Comparison of ENCODE assay signal across 8 cellular contexts in the genomic region with DNA sequence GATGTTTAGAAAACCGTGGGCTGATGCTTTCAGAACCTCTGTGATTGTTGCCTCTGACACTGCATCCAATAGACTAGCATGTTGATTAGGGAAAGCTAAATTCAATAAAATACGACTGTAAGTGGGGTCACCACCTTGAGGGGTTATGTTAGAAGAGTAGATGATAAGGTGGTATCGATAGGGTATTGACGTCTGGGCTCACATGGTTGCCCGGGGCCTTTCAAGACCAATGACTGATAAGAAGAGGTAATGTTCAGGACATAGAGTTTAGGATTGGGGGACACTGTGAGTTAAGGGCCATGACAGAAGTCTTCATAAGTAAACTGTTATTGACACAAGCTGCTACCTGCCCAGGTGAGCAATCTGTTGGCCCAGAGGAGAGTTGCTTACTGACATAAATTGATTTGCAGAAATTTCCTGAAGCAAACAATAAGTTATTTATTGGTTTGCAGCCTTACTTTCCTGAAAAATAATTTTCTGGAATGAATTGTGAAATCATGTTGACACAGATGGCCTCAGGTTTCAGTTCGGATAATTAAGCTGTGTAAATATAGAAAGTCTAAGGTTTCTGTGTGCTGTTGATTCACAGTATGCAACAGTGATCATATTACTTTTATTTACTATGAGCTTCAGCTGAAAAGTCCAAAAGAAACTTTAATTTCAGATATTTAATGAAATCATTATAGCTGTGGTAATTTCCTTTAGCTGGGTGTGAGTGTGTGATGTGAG.
DNase-seq lines count a peak whose midpoint lies in the region; ATAC-seq and TF ChIP-seq lines count a peak whose summit lies in the region.
"Not testable (repeated sequence)": the region's sequence is repeated elsewhere in the genome, so short reads cannot be mapped to it uniquely, and the experiment has no call there.

No MANE protein-coding gene starts in this region.

- TF ChIP-seq CTCF in CD8-positive, alpha-beta T cell (IDR thresholded peaks at IDR 0.05); IMR-90 (conservative IDR thresholded peaks at IDR 0.05; ENCODE audit: low read depth, low read length); left ventricle myocardium inferior (IDR thresholded peaks at IDR 0.05; ENCODE audit: borderline replicate concordance); nephron (IDR thresholded peaks at IDR 0.05; ENCODE audit: unreplicated experiment in 3 of 3): not testable (repeated sequence)

- not testable (repeated sequence) for H3K27me3 Mint-ChIP-seq in CD8-positive, alpha-beta T cell (ENCODE audit: low read depth); activated CD4-positive, alpha-beta T cell treated with anti-CD3 and anti-CD28 coated beads, Interleukin-2, amount 10 ng/mL, durations not matched to agents 7 days and 5 days; central memory CD8-positive, alpha-beta T cell; nephron (ENCODE audit: low read depth); stimulated activated naive CD8-positive, alpha-beta T cell treated with anti-CD3 and anti-CD28 coated beads, Interleukin-15, amount 100 ng/mL, for 72 hours

- not testable (repeated sequence) for TF ChIP-seq POLR2A in IMR-90 (IDR thresholded peaks at IDR 0.05; ENCODE audit: low read depth, low read length)

- H3K4me2 ChIP-seq in IMR-90 (ENCODE audit: low read depth, low read length), result not testable (repeated sequence)

- H3K9me1 ChIP-seq in IMR-90 (ENCODE audit: insufficient read depth, low read length), result not testable (repeated sequence)

- ATAC-seq in CD8-positive, alpha-beta T cell; IMR-90 (ENCODE audit: low read depth); central memory CD8-positive, alpha-beta T cell (replicated peaks; ENCODE audit: extremely low read depth, poor library complexity, severe bottlenecking); stimulated activated naive CD8-positive, alpha-beta T cell treated with anti-CD3 and anti-CD28 coated beads, Interleukin-15, amount 100 ng/mL, for 72 hours: not testable (repeated sequence)

- not testable (repeated sequence) for H2AK5ac ChIP-seq in IMR-90 (ENCODE audit: low read depth, low read length)

- not testable (repeated sequence) for H3K9me3 Mint-ChIP-seq in CD8-positive, alpha-beta T cell; activated CD4-positive, alpha-beta T cell treated with anti-CD3 and anti-CD28 coated beads, Interleukin-2, amount 10 ng/mL, durations not matched to agents 7 days and 5 days; central memory CD8-positive, alpha-beta T cell; nephron; stimulated activated naive CD8-positive, alpha-beta T cell treated with anti-CD3 and anti-CD28 coated beads, Interleukin-15, amount 100 ng/mL, for 72 hours

- not testable (repeated sequence) for H3K4me1 Mint-ChIP-seq in CD8-positive, alpha-beta T cell (ENCODE audit: low read depth); central memory CD8-positive, alpha-beta T cell; nephron
- H3K4me1 Mint-ChIP-seq in activated CD4-positive, alpha-beta T cell treated with anti-CD3 and anti-CD28 coated beads, Interleukin-2, amount 10 ng/mL, durations not matched to agents 7 days and 5 days, result peaks cover 16% of the 10 kb centered on the region
- peaks cover 17% of the 10 kb centered on the region for H3K4me1 Mint-ChIP-seq in stimulated activated naive CD8-positive, alpha-beta T cell treated with anti-CD3 and anti-CD28 coated beads, Interleukin-15, amount 100 ng/mL, for 72 hours

- H3K36me3 Mint-ChIP-seq in CD8-positive, alpha-beta T cell; activated CD4-positive, alpha-beta T cell treated with anti-CD3 and anti-CD28 coated beads, Interleukin-2, amount 10 ng/mL, durations not matched to agents 7 days and 5 days (ENCODE audit: low read depth); central memory CD8-positive, alpha-beta T cell (ENCODE audit: insufficient read depth); nephron (ENCODE audit: low read depth): not testable (repeated sequence)

- H3K18ac ChIP-seq in IMR-90 (ENCODE audit: low read depth, low read length), result not testable (repeated sequence)

- CTCF ChIA-PET in CD8-positive, alpha-beta T cell (lab: Charles Lee); IMR-90 (lab: Yijun Ruan, JAX); activated CD4-positive, alpha-beta T cell treated with anti-CD3 and anti-CD28 coated beads, Interleukin-2, amount 10 ng/mL, durations not matched to agents 7 days and 5 days (lab: Charles Lee): not testable (repeated sequence)

- H3K27ac Mint-ChIP-seq in CD8-positive, alpha-beta T cell, result peak overlapping the region; percentile 42
- peak overlapping the region; percentile 90 for H3K27ac Mint-ChIP-seq in activated CD4-positive, alpha-beta T cell treated with anti-CD3 and anti-CD28 coated beads, Interleukin-2, amount 10 ng/mL, durations not matched to agents 7 days and 5 days
- peak overlapping the region; percentile 87 for H3K27ac Mint-ChIP-seq in central memory CD8-positive, alpha-beta T cell (ENCODE audit: low read depth)
- H3K27ac Mint-ChIP-seq in nephron, result peak overlapping the region; percentile 87 to 95 (median 88)
- not testable (repeated sequence) for H3K27ac Mint-ChIP-seq in stimulated activated naive CD8-positive, alpha-beta T cell treated with anti-CD3 and anti-CD28 coated beads, Interleukin-15, amount 100 ng/mL, for 72 hours

- not testable (repeated sequence) for H4K91ac ChIP-seq in IMR-90 (ENCODE audit: insufficient read depth, low read depth, low read length)

- not testable (repeated sequence) for H3K9ac ChIP-seq in IMR-90 (ENCODE audit: low read depth, low read length)

- peak overlapping the region; percentile 82 for H3K4me3 Mint-ChIP-seq in CD8-positive, alpha-beta T cell
- H3K4me3 Mint-ChIP-seq in activated CD4-positive, alpha-beta T cell treated with anti-CD3 and anti-CD28 coated beads, Interleukin-2, amount 10 ng/mL, durations not matched to agents 7 days and 5 days, result peak overlapping the region; percentile 80
- H3K4me3 Mint-ChIP-seq in central memory CD8-positive, alpha-beta T cell, result peak overlapping the region; percentile 77
- H3K4me3 Mint-ChIP-seq in nephron, result peak overlapping the region; percentile 85 to 92 (median 91)
- peak overlapping the region; percentile 91 to 94 for H3K4me3 Mint-ChIP-seq in stimulated activated naive CD8-positive, alpha-beta T cell treated with anti-CD3 and anti-CD28 coated beads, Interleukin-15, amount 100 ng/mL, for 72 hours

- intact Hi-C loops in CD8-positive, alpha-beta T cell (cut with DNase I, micrococcal nuclease), result loop anchor here (10.0 kb wide), 2 partner anchors 947 to 1377 kb away; partner anchors contain the start of gene ZSCAN31 (in 1 of the 2)
- intact Hi-C loops in IMR-90 (cut with micrococcal nuclease); left ventricle myocardium inferior (cut with micrococcal nuclease): not testable (repeated sequence)

- H3K56ac ChIP-seq in IMR-90 (ENCODE audit: extremely low read depth, insufficient read depth, low read length), result not testable (repeated sequence)

- in situ Hi-C loops in IMR-90 (cut with MboI; ENCODE audit: low sequenced_read_pairs), result not testable (repeated sequence)

- peak overlapping the region; percentile 30 for H3K4me3 ChIP-seq in CD8-positive, alpha-beta T cell (ENCODE audit: low read depth, low read length)
- H3K4me3 ChIP-seq in IMR-90 (ENCODE audit: insufficient read depth, low read depth, low read length) (peak overlapping the region; percentile 53; the same call in 1 of the 2 replicates), left ventricle myocardium inferior (peak overlapping the region; percentile 74)

- not testable (repeated sequence) for H3K9me3 ChIP-seq in CD8-positive, alpha-beta T cell (ENCODE audit: low read length); IMR-90 (ENCODE audit: control insufficient read depth, insufficient read depth, low read length); left ventricle myocardium inferior (replicated peaks)

- not testable (repeated sequence) for BruUV-seq in IMR-90 (replicated peaks; lab: Mats Ljungman, UMichigan)

- not testable (repeated sequence) for H3K4me1 ChIP-seq in CD8-positive, alpha-beta T cell (ENCODE audit: insufficient read depth, low read length); IMR-90 (ENCODE audit: control insufficient read depth, insufficient read depth, low read length); left ventricle myocardium inferior

- H3K23ac ChIP-seq in IMR-90 (ENCODE audit: low read depth, low read length), result not testable (repeated sequence)

- H3K14ac ChIP-seq in IMR-90 (replicated peaks; ENCODE audit: low read depth, low read length), result not testable (repeated sequence)

- H3K4ac ChIP-seq in IMR-90 (ENCODE audit: low read depth, low read length), result not testable (repeated sequence)

- H4K8ac ChIP-seq in IMR-90 (ENCODE audit: low read depth in 2 of 2, low read length in 2 of 2), result peak overlapping the region; percentile 9 to 69; a peak in 2 of 4 replicates

- H2BK20ac ChIP-seq in IMR-90 (ENCODE audit: low read depth, low read length), result not testable (repeated sequence)

- peak overlapping the region; percentile 47 for H3K27ac ChIP-seq in CD8-positive, alpha-beta T cell (ENCODE audit: low read depth, low read length)
- not testable (repeated sequence) for H3K27ac ChIP-seq in IMR-90 (ENCODE audit: insufficient read depth, low read length); left ventricle myocardium inferior (replicated peaks)

- H4K5ac ChIP-seq in IMR-90 (ENCODE audit: low read depth, low read length), result not testable (repeated sequence)

- POLR2A ChIA-PET in CD8-positive, alpha-beta T cell (lab: Charles Lee); IMR-90 (lab: Charles Lee; ENCODE audit: unreplicated experiment); activated CD4-positive, alpha-beta T cell treated with anti-CD3 and anti-CD28 coated beads, Interleukin-2, amount 10 ng/mL, durations not matched to agents 7 days and 5 days (lab: Charles Lee): not testable (repeated sequence)

- H2BK5ac ChIP-seq in IMR-90 (ENCODE audit: low read depth, low read length, poor library complexity, severe bottlenecking), result not testable (repeated sequence)

- not testable (repeated sequence) for H2BK15ac ChIP-seq in IMR-90 (ENCODE audit: low read depth, low read length)

- not testable (repeated sequence) for H3K79me1 ChIP-seq in IMR-90 (ENCODE audit: low read depth in 1 of 2, low read length in 2 of 2)

- DNase-seq in CD8-positive, alpha-beta T cell, result peak in 1 of 7 experiments; percentile 44
- DNase-seq in IMR-90; activated CD4-positive, alpha-beta T cell treated with anti-CD3 and anti-CD28 coated beads, Interleukin-2, amount 10 ng/mL, durations not matched to agents 7 days and 5 days; central memory CD8-positive, alpha-beta T cell (ENCODE audit: low spot score in 2 of 2); left ventricle myocardium inferior: not testable (repeated sequence)
- DNase-seq in NCI-H748 treated with DMSO at 0.1 percent for 48 hours (lab: John Stamatoyannopoulos, UW), result peak; percentile 65
- DNase-seq in stimulated activated naive CD8-positive, alpha-beta T cell treated with anti-CD3 and anti-CD28 coated beads, Interleukin-15, amount 100 ng/mL, for 72 hours, result peak in 1 of 2 donors; percentile 8

- not testable (repeated sequence) for H2BK120ac ChIP-seq in IMR-90 (ENCODE audit: low read depth, low read length)

- 67% methylated on average over 1 of the region's 6 CpGs; no CpG with 5 or more reads in 1 of the 2 experiments for WGBS in IMR-90 (ENCODE audit: extremely low coverage in 2 of 2, insufficient read length in 1 of 2), 2 experiments

- H3K36me3 ChIP-seq in CD8-positive, alpha-beta T cell (ENCODE audit: insufficient read depth, low read length); IMR-90 (ENCODE audit: control insufficient read depth, insufficient read depth, low read length); left ventricle myocardium inferior: not testable (repeated sequence)

- H2AK9ac ChIP-seq in IMR-90 (replicated peaks; ENCODE audit: low read depth, low read length, poor library complexity), result not testable (repeated sequence)

- H4K20me1 ChIP-seq in IMR-90 (ENCODE audit: insufficient read depth, low read length), result not testable (repeated sequence)

- not testable (repeated sequence) for H2AFZ ChIP-seq in IMR-90 (replicated peaks; ENCODE audit: low read length, poor library complexity)

- not testable (repeated sequence) for TF ChIP-seq RAD21 in IMR-90 (IDR thresholded peaks at IDR 0.05; ENCODE audit: low read length)

- dilution Hi-C loops in IMR-90 (cut with HindIII; ENCODE audit: low sequenced_read_pairs, unreplicated experiment), result not testable (repeated sequence)

- not testable (repeated sequence) for H3K27me3 ChIP-seq in CD8-positive, alpha-beta T cell (ENCODE audit: insufficient read depth, low read length); IMR-90 (ENCODE audit: control insufficient read depth, insufficient read depth, low read length); left ventricle myocardium inferior (ENCODE audit: low read depth)
